ENCODE assay signal across 22 cellular contexts in genomic region chr22:27761652-27762051, GRCh38. TPM values are rescaled to one million over a fixed set of nuclear protein-coding genes. Genes with fewer than 3 reads are reported as not detected.
DNase-seq lines count a peak whose midpoint lies in the region; ATAC-seq, FAIRE-seq and TF ChIP-seq lines count a peak whose summit lies in the region.
"Had no signal": no experiment of that assay in that cellular context is flagged by ENCODE, and none has a peak within 500 bp of the region (broad histone marks: within the 10 kb centered on the region; RNA-seq: fewer than 3 reads in every experiment).

No MANE protein-coding gene starts in this region.

- H3K27me3 Mint-ChIP-seq in nephron progenitor cell (ENCODE audit: low read depth, poor library complexity) = peaks cover 18% of the 10 kb centered on the region
- H3K27me3 Mint-ChIP-seq: CD4-positive, alpha-beta T cell had no signal

- no peak overlapping the region for H3K9ac ChIP-seq in kidney (ENCODE audit: low read length in 2 of 2)

- no peaks in the 10 kb centered on the region for H3K79me2 ChIP-seq in osteoblast (ENCODE audit: insufficient read depth, low read length)

- peaks cover 12% of the 10 kb centered on the region for H3K4me1 Mint-ChIP-seq in nephron progenitor cell

- peaks cover 2% of the 10 kb centered on the region for H3K27me3 ChIP-seq in osteoblast (ENCODE audit: insufficient read depth, low read length)

- no peak overlapping the region for H3K27ac Mint-ChIP-seq in nephron progenitor cell
- H3K27ac Mint-ChIP-seq: CD4-positive, alpha-beta T cell; H9 had no signal

- no peak for FAIRE-seq in kidney (lab: Jason Lieb, UNC)

- no peaks in the 10 kb centered on the region for H3K9me3 ChIP-seq in kidney (ENCODE audit: control insufficient read depth in 1 of 2, low read length in 2 of 2)
- no peaks in the 10 kb centered on the region for H3K9me3 ChIP-seq in osteoblast (ENCODE audit: low read depth, low read length)
- H3K9me3 ChIP-seq: Caco-2 had no signal

- H2AFZ ChIP-seq in osteoblast (ENCODE audit: low read length) = no peak overlapping the region

- H3K4me3 ChIP-seq in kidney (ENCODE audit: low read length in 2 of 2) (no peak overlapping the region), osteoblast (ENCODE audit: insufficient read depth, low read length) (no peak overlapping the region)

- no peaks in the 10 kb centered on the region for H3K9me3 Mint-ChIP-seq in nephron progenitor cell
- H3K9me3 Mint-ChIP-seq: CD4-positive, alpha-beta T cell; H9 had no signal

- TF ChIP-seq CTCF in kidney (IDR thresholded peaks at IDR 0.05; ENCODE audit: borderline replicate concordance, extremely low read depth, insufficient read depth) (no peak), osteoblast (IDR thresholded peaks at IDR 0.05; ENCODE audit: extremely low read depth, low read depth, low read length) (no peak), nephron progenitor cell (IDR thresholded peaks at IDR 0.05) (no peak)

- H3K27ac ChIP-seq in kidney (ENCODE audit: low read depth in 2 of 2, low read length in 2 of 2) = no peak overlapping the region
- H3K27ac ChIP-seq in osteoblast (ENCODE audit: low read depth, low read length) = no peak overlapping the region
- H3K27ac ChIP-seq: 22Rv1 had no signal

- H3K4me2 ChIP-seq in osteoblast (ENCODE audit: insufficient read depth, low read length) = no peak overlapping the region

- H3K4me3 Mint-ChIP-seq in nephron progenitor cell = no peak overlapping the region
- H3K4me3 Mint-ChIP-seq: CD4-positive, alpha-beta T cell; H9 had no signal

- H3K4me1 ChIP-seq in kidney (ENCODE audit: control insufficient read depth in 1 of 2, insufficient read depth in 1 of 2, low read depth in 1 of 2, low read length in 2 of 2) = no peaks in the 10 kb centered on the region
- H3K4me1 ChIP-seq in osteoblast (ENCODE audit: insufficient read depth, low read length) = no peaks in the 10 kb centered on the region

- ATAC-seq in stimulated activated naive CD8-positive, alpha-beta T cell treated with anti-CD3 and anti-CD28 coated beads, Interleukin-15, Interleukin-2, amounts not matched to agents 100 U/mL and 50 U/mL, for 24 hours = no peak

- H3K36me3 ChIP-seq in kidney (ENCODE audit: control insufficient read depth in 1 of 2, insufficient read depth in 2 of 2, low read length in 2 of 2) (no peaks in the 10 kb centered on the region), osteoblast (ENCODE audit: insufficient read depth, low read length) (no peaks in the 10 kb centered on the region)

- H3K36me3 Mint-ChIP-seq in nephron progenitor cell (ENCODE audit: low read depth) = peaks cover 24% of the 10 kb centered on the region

- peak; percentile 8 for DNase-seq in NCI-H82 (lab: John Stamatoyannopoulos, UW)
- no peak for DNase-seq in NCI-H82 treated with DMSO at 0.1 percent for 48 hours (lab: John Stamatoyannopoulos, UW; ENCODE audit: unreplicated experiment)
- DNase-seq in kidney = peak; percentile 41
- DNase-seq in osteoblast (ENCODE audit: insufficient read length, low spot score, missing footprints) = peak; percentile 66
- no peak for DNase-seq in NCI-H2196 treated with DMSO at 0.1 percent for 48 hours (lab: John Stamatoyannopoulos, UW; ENCODE audit: unreplicated experiment)
- DNase-seq in nephron progenitor cell = no peak
- DNase-seq in NCI-H526 (lab: John Stamatoyannopoulos, UW) = no peak
- no peak for DNase-seq in stimulated activated naive CD8-positive, alpha-beta T cell treated with anti-CD3 and anti-CD28 coated beads, Interleukin-15, Interleukin-2, amounts not matched to agents 100 U/mL and 50 U/mL, for 24 hours
- DNase-seq: AML-193; Caco-2; CD4-positive, alpha-beta T cell; DMS153; GF-D8; H9; KG1; NCI-H1417; NCI-H187; NCI-H345; NCI-H526 treated with DMSO at 0.1 percent for 48 hours; SHP77 treated with DMSO at 0.1 percent for 48 hours had no signal

- H4K20me1 ChIP-seq in osteoblast (ENCODE audit: insufficient read depth, low read length) = no peaks in the 10 kb centered on the region

- intact Hi-C loops in kidney (cut with DNase I) = no loop called here

RNA-seq across cellular contexts. Expression of gene MN1, which starts 39.9 kb away (rescaled TPM):
- total RNA-seq in kidney = 3.2 TPM
- polyA plus RNA-seq in kidney (ENCODE audit: insufficient read depth, low read depth, low replicate concordance) = 0.92 TPM
- total RNA-seq in osteoblast = 4.7 and 6.2 TPM in 2 replicates
- total RNA-seq: HT-29 had no signal

Comparison
In these comparisons a context has a peak if more than half of its experiments do, and no peak if none do; other contexts are left out.
1. DNase-seq: peak in NCI-H82 (single experiment), kidney (single experiment) and osteoblast (single experiment); none in NCI-H82 treated with DMSO at 0.1 percent for 48 hours (single experiment), NCI-H2196 treated with DMSO at 0.1 percent for 48 hours (single experiment), nephron progenitor cell (single experiment), NCI-H526 (0 of 2) and stimulated activated naive CD8-positive, alpha-beta T cell treated with anti-CD3 and anti-CD28 coated beads, Interleukin-15, Interleukin-2, amounts not matched to agents 100 U/mL and 50 U/mL, for 24 hours (single experiment).